8 cellular contexts compared by ENCODE assay signal in the genomic region with DNA sequence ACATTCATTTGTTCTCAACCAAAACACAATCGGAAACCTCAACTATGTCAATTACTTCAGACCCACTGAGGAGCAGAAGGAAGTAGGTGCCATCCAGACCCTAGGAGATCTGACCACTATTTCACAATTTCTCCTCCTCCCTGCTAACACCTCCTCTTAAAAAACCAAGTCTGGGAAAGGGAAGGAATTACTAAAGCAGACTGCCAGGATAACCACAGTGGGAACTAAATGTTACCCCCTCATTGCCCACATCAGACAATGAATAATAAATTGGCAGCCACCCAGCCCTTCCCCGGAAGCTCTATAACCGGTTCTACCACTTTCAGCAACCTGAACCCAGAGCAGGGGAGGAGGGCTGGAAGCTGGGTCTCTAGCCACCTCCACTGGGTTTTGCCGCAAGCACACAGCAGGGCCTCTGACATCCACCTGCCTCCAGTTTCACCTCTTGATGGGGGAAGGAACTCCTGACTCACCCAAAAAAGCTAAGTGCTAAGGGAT. TPM values are rescaled to one million over a fixed set of nuclear protein-coding genes. Genes with fewer than 3 reads are reported as not detected.
A peak's percentile ranks its signal among the peaks of the same experiment; 100 is the strongest.
DNase-seq lines count a peak whose midpoint lies in the region; ATAC-seq lines count a peak whose summit lies in the region.

No MANE protein-coding gene starts in this region.

- H3K4me3 ChIP-seq in H7 (ENCODE audit: insufficient read depth, low read depth, low read length) (no peak overlapping the region), iPS-18a (ENCODE audit: low read length) (peak overlapping the region; percentile 42)

- H3K27ac ChIP-seq in iPS-18a (ENCODE audit: low read length) = no peak overlapping the region

- H3K4me1 ChIP-seq in iPS-18a (ENCODE audit: control insufficient read depth, low read depth, low read length) = peaks cover 24% of the 10 kb centered on the region

- DNase-seq in H7 = peak; percentile 84
- DNase-seq in NCI-H69 (lab: John Stamatoyannopoulos, UW) = peak; percentile 87
- DNase-seq in activated T-cell treated with anti-CD3 and anti-CD28 coated beads, Interleukin-2, amount 50 U/mL, for 48 hours = peak; percentile 64 to 74
- peak; percentile 41 to 74 (median 45) for DNase-seq in stimulated activated CD4-positive, alpha-beta T cell treated with anti-CD3 and anti-CD28 coated beads, TNF-alpha, amount 100 ng/mL, for 24 hours (ENCODE audit: low read depth in 3 of 3)
- DNase-seq in foreskin melanocyte = no peak
- no peak for DNase-seq in D341Med (ENCODE audit: low spot score)

- no peak for ATAC-seq in GM21367 (IDR thresholded peaks at IDR 0.05; ENCODE audit: unreplicated experiment)

- no peaks in the 10 kb centered on the region; the same call in 1 of the 2 replicates for H3K36me3 ChIP-seq in H7 (replicated peaks; ENCODE audit: control insufficient read depth, insufficient read depth, low read length)
- H3K36me3 ChIP-seq in iPS-18a (ENCODE audit: control insufficient read depth, low read depth, low read length) = no peaks in the 10 kb centered on the region

- H3K27me3 ChIP-seq in H7 (ENCODE audit: control insufficient read depth, insufficient read depth, low read length) (no peaks in the 10 kb centered on the region), iPS-18a (ENCODE audit: control insufficient read depth, insufficient read depth, low read length) (no peaks in the 10 kb centered on the region)

- peak overlapping the region; percentile 8 for H3K9ac ChIP-seq in iPS-18a (ENCODE audit: low read length)

- no peaks in the 10 kb centered on the region for H3K9me3 ChIP-seq in iPS-18a (ENCODE audit: control insufficient read depth, low read depth, low read length)

RNA-seq across cellular contexts. Expression of a gene that starts 17.6 kb away (rescaled TPM):
- 0.31 and 0.48 TPM in 2 replicates for total RNA-seq in H7 (2014; rRNA removed; shearing (Covaris generic))

RNA-seq across cellular contexts. Expression of a gene that starts 19.5 kb away (rescaled TPM):
- total RNA-seq in H7 (2014; rRNA removed; shearing (Covaris generic)) = 25.5 and 30.0 TPM in 2 replicates

RNA-seq across cellular contexts. Expression of a gene that starts 19.9 kb away (rescaled TPM):
- 28.2 and 34.6 TPM in 2 replicates for total RNA-seq in H7 (2014; rRNA removed; shearing (Covaris generic))

RNA-seq across cellular contexts. Expression of a gene that starts 23.5 kb away (rescaled TPM):
- 58.3 and 60.9 TPM in 2 replicates for total RNA-seq in H7 (2014; rRNA removed; shearing (Covaris generic))

RNA-seq across cellular contexts. Expression of a gene that starts 32.3 kb away (rescaled TPM):
- total RNA-seq in H7 (2014; rRNA removed; shearing (Covaris generic)) = 9.6 and 14.2 TPM in 2 replicates

Comparison
In these comparisons a context has a peak if more than half of its experiments do, and no peak if none do; other contexts are left out.
1. DNase-seq: peak in H7 (single experiment), NCI-H69 (single experiment), activated T-cell treated with anti-CD3 and anti-CD28 coated beads, Interleukin-2, amount 50 U/mL, for 48 hours (2 of 2) and stimulated activated CD4-positive, alpha-beta T cell treated with anti-CD3 and anti-CD28 coated beads, TNF-alpha, amount 100 ng/mL, for 24 hours (3 of 3); none in foreskin melanocyte (single experiment) and D341Med (single experiment).